In genomic region chr3:135145581-135145980, GRCh38 we compare ENCODE assay signal across 27 cellular contexts.
"Had no signal": no experiment of that assay in that cellular context is flagged by ENCODE, and none has a peak within 500 bp of the region (broad histone marks: within the 10 kb centered on the region; RNA-seq: fewer than 3 reads in every experiment).

No MANE protein-coding gene starts in this region.

- H3K79me2 ChIP-seq: hepatocyte had no signal

- H3K36me3 ChIP-seq: brain microvascular endothelial cell, gastrocnemius medialis, lower lobe of right lung, pancreas, prostate gland, sigmoid colon, transverse colon had no signal

- H3K9me3 ChIP-seq: gastrocnemius medialis, lower lobe of right lung, pancreas, prostate gland, sigmoid colon, testis, transverse colon had no signal

- H3K9me3 Mint-ChIP-seq: activated naive CD4-positive, alpha-beta T cell treated with anti-CD3 and anti-CD28 coated beads for 36 hours; activated naive CD8-positive, alpha-beta T cell treated with anti-CD3 and anti-CD28 coated beads, Interleukin-2, amount 10 ng/mL, durations not matched to agents 7 days and 5 days; neural crest cell; T-helper 1 cell treated with Interleukin-12 subunit alpha and Interleukin-12 subunit beta and Interleukin-4 antibody, amounts not matched to agents 30 μg/mL and 1 μg/mL, for 36 hours had no signal

- H3K4me3 ChIP-seq: gastrocnemius medialis, hepatocyte, lower lobe of right lung, pancreas, prostate gland, sigmoid colon, testis, transverse colon had no signal

- ATAC-seq: gastrocnemius medialis; left colon; lower lobe of right lung; naive thymus-derived CD8-positive, alpha-beta T cell; pancreas had no signal

- H2AFZ ChIP-seq: hepatocyte had no signal

- H3K4me1 Mint-ChIP-seq: activated naive CD8-positive, alpha-beta T cell treated with anti-CD3 and anti-CD28 coated beads, Interleukin-2, amount 10 ng/mL, durations not matched to agents 7 days and 5 days had no signal

- DNase-seq: activated CD4-positive, alpha-beta T cell treated with anti-CD3 and anti-CD28 coated beads for 48 hours; activated CD4-positive, alpha-beta T cell treated with anti-CD3 and anti-CD28 coated beads, Interleukin-2, amount 50 U/mL, for 48 hours; activated CD8-positive, alpha-beta memory T cell treated with anti-CD3 and anti-CD28 coated beads for 24 hours; activated effector memory CD4-positive, alpha-beta T cell treated with Interleukin-2 at 50 U/mL for 16 hours; activated naive CD4-positive, alpha-beta T cell treated with anti-CD3 and anti-CD28 coated beads for 36 hours; activated naive CD8-positive, alpha-beta T cell treated with anti-CD3 and anti-CD28 coated beads, Interleukin-2, amount 10 ng/mL, durations not matched to agents 7 days and 5 days; brain microvascular endothelial cell; cortex of kidney; gastrocnemius medialis; islet precursor cell; left colon; lower lobe of right lung; mesenchymal stem cell; naive thymus-derived CD8-positive, alpha-beta T cell; nucleus accumbens; pancreas; sigmoid colon; stimulated activated CD4-positive, alpha-beta T cell treated with anti-CD3 and anti-CD28 coated beads, Interleukin-2, amount 100 ng/mL, for 48 hours; stimulated activated naive CD4-positive, alpha-beta T cell treated with Interleukin-2 at 50 U/mL for 16 hours; T-helper 9 cell; testis; transverse colon had no signal

- H3K36me3 Mint-ChIP-seq: activated naive CD8-positive, alpha-beta T cell treated with anti-CD3 and anti-CD28 coated beads, Interleukin-2, amount 10 ng/mL, durations not matched to agents 7 days and 5 days; naive thymus-derived CD8-positive, alpha-beta T cell had no signal

- H3K27ac Mint-ChIP-seq: activated naive CD4-positive, alpha-beta T cell treated with anti-CD3 and anti-CD28 coated beads for 36 hours; activated naive CD8-positive, alpha-beta T cell treated with anti-CD3 and anti-CD28 coated beads, Interleukin-2, amount 10 ng/mL, durations not matched to agents 7 days and 5 days; naive thymus-derived CD8-positive, alpha-beta T cell; T-helper 1 cell treated with Interleukin-12 subunit alpha and Interleukin-12 subunit beta and Interleukin-4 antibody, amounts not matched to agents 30 μg/mL and 1 μg/mL, for 36 hours had no signal

- H3K27ac ChIP-seq: brain microvascular endothelial cell, hepatocyte, lower lobe of right lung, pancreas, prostate gland, sigmoid colon, transverse colon, VCaP had no signal

- H3K4me3 Mint-ChIP-seq: activated naive CD4-positive, alpha-beta T cell treated with anti-CD3 and anti-CD28 coated beads for 36 hours; activated naive CD8-positive, alpha-beta T cell treated with anti-CD3 and anti-CD28 coated beads, Interleukin-2, amount 10 ng/mL, durations not matched to agents 7 days and 5 days; naive thymus-derived CD8-positive, alpha-beta T cell; neural crest cell; T-helper 1 cell treated with Interleukin-12 subunit alpha and Interleukin-12 subunit beta and Interleukin-4 antibody, amounts not matched to agents 30 μg/mL and 1 μg/mL, for 36 hours had no signal

- H3K4me2 ChIP-seq: hepatocyte had no signal

- H3K27me3 ChIP-seq: brain microvascular endothelial cell, gastrocnemius medialis, hepatocyte, pancreas, sigmoid colon, testis, transverse colon had no signal

- H3K4me1 ChIP-seq: lower lobe of right lung, pancreas, prostate gland, transverse colon had no signal
